In genomic region chr2:69154031-69154430, GRCh38 we compare ENCODE assay signal across 17 cellular contexts.
A peak's percentile ranks its signal among the peaks of the same experiment; 100 is the strongest.
DNase-seq lines count a peak whose midpoint lies in the region; TF ChIP-seq lines count a peak whose summit lies in the region.
"Had no signal": no experiment of that assay in that cellular context is flagged by ENCODE, and none has a peak within 500 bp of the region (broad histone marks: within the 10 kb centered on the region; RNA-seq: fewer than 3 reads in every experiment).

No MANE protein-coding gene starts in this region.

- H3K9me3 Mint-ChIP-seq in activated naive CD4-positive, alpha-beta T cell treated with anti-CD3 and anti-CD28 coated beads for 36 hours: no peaks in the 10 kb centered on the region
- H3K9me3 Mint-ChIP-seq: natural killer cell treated with Interleukin-12 subunit alpha and Interleukin-12 subunit beta and Interleukin-15 and Interleukin-18, amount 100 ng/mL, for 72 hours had no signal

- H3K27ac ChIP-seq in liver (ENCODE audit: low read depth in 1 of 2, low read length in 2 of 2) (no peak overlapping the region), transverse colon (peak overlapping the region; percentile 24 to 56 (median 45))
- H3K27ac ChIP-seq: 22Rv1, suprapubic skin had no signal

- H3K4me1 ChIP-seq in liver (ENCODE audit: control insufficient read depth in 4 of 4, insufficient read depth in 4 of 4, low read length in 3 of 4) (no peaks in the 10 kb centered on the region), transverse colon (peaks cover 0 to 26% (median 7%) of the 10 kb centered on the region in 4 donors)

- H3K27me3 ChIP-seq in liver (ENCODE audit: control insufficient read depth in 4 of 4, insufficient read depth in 4 of 4, low read length in 3 of 4): no peaks in the 10 kb centered on the region
- no peaks in the 10 kb centered on the region for H3K27me3 ChIP-seq in transverse colon
- H3K27me3 ChIP-seq: suprapubic skin had no signal

- TF ChIP-seq EP300 in transverse colon (IDR thresholded peaks at IDR 0.05; ENCODE audit: low read depth): no peak

- intact Hi-C loops in transverse colon (cut with DNase I; ENCODE audit: low total_unique reads): no loop called here
- intact Hi-C loops in activated naive CD4-positive, alpha-beta T cell treated with anti-CD3 and anti-CD28 coated beads for 36 hours (cut with micrococcal nuclease): no loop called here

- peak; percentile 7 for DNase-seq in DMS 273 (lab: John Stamatoyannopoulos, UW; ENCODE audit: unreplicated experiment)
- no peak for DNase-seq in DMS 273 treated with DMSO at 0.1 percent for 48 hours (lab: John Stamatoyannopoulos, UW)
- DNase-seq in cardiac fibroblast (ENCODE audit: low read depth in 2 of 2): peak; percentile 86 to 92
- no peak for DNase-seq in transverse colon
- no peak for DNase-seq in cerebellar nuclear complex (lab: John Stamatoyannopoulos, UW)
- no peak for DNase-seq in activated naive CD4-positive, alpha-beta T cell treated with anti-CD3 and anti-CD28 coated beads for 36 hours
- no peak for DNase-seq in NCI-H524 (lab: John Stamatoyannopoulos, UW)
- DNase-seq: activated naive CD4-positive, alpha-beta T cell; cortex of kidney; kidney glomerular epithelial cell; NCI-H82; Right ventricle myocardium superior; small intestine had no signal

- peaks cover 4% of the 10 kb centered on the region for H3K27me3 Mint-ChIP-seq in activated naive CD4-positive, alpha-beta T cell treated with anti-CD3 and anti-CD28 coated beads for 36 hours (ENCODE audit: low read depth)

- H3K9me3 ChIP-seq in liver (ENCODE audit: control insufficient read depth in 4 of 4, low read length in 3 of 4) (peaks cover 0 to 2% (median 0%) of the 10 kb centered on the region in 4 donors), transverse colon (no peaks in the 10 kb centered on the region)
- H3K9me3 ChIP-seq: suprapubic skin had no signal

- no peak overlapping the region for H3K27ac Mint-ChIP-seq in activated naive CD4-positive, alpha-beta T cell treated with anti-CD3 and anti-CD28 coated beads for 36 hours
- H3K27ac Mint-ChIP-seq: natural killer cell treated with Interleukin-12 subunit alpha and Interleukin-12 subunit beta and Interleukin-15 and Interleukin-18, amount 100 ng/mL, for 72 hours had no signal

- no peaks in the 10 kb centered on the region for H3K36me3 Mint-ChIP-seq in activated naive CD4-positive, alpha-beta T cell treated with anti-CD3 and anti-CD28 coated beads for 36 hours (ENCODE audit: low read depth)
- H3K36me3 Mint-ChIP-seq: natural killer cell treated with Interleukin-12 subunit alpha and Interleukin-12 subunit beta and Interleukin-15 and Interleukin-18, amount 100 ng/mL, for 72 hours had no signal

- H3K36me3 ChIP-seq in liver (ENCODE audit: control insufficient read depth in 4 of 4, insufficient read depth in 3 of 4, low read depth in 1 of 4, low read length in 3 of 4) (no peaks in the 10 kb centered on the region), transverse colon (no peaks in the 10 kb centered on the region)

- H3K9ac ChIP-seq in liver (ENCODE audit: low read depth in 1 of 2, low read length in 2 of 2): no peak overlapping the region

- no peaks in the 10 kb centered on the region for H3K4me1 Mint-ChIP-seq in activated naive CD4-positive, alpha-beta T cell treated with anti-CD3 and anti-CD28 coated beads for 36 hours (ENCODE audit: low read depth)

- WGBS in liver: 65% methylated on average over 2 of the region's 2 CpGs
- WGBS in transverse colon (ENCODE audit: low coverage in 1 of 2), 2 donors: 0 to 21% methylated on average over 1 to 2 of the region's 2 CpGs

- TF ChIP-seq POLR2A in transverse colon (IDR thresholded peaks at IDR 0.05): no peak

- no peak overlapping the region for H3K4me3 Mint-ChIP-seq in activated naive CD4-positive, alpha-beta T cell treated with anti-CD3 and anti-CD28 coated beads for 36 hours
- H3K4me3 Mint-ChIP-seq: natural killer cell treated with Interleukin-12 subunit alpha and Interleukin-12 subunit beta and Interleukin-15 and Interleukin-18, amount 100 ng/mL, for 72 hours had no signal

- CTCF ChIA-PET in activated naive CD4-positive, alpha-beta T cell treated with anti-CD3 and anti-CD28 coated beads for 36 hours (lab: Charles Lee): no interaction called here

- in situ Hi-C loops in transverse colon (cut with MboI; ENCODE audit: low pct_ligation_motif_present in 1 of 4, low pct_unique_long_range_greater_than_20kb in 1 of 4, low sequenced_read_pairs in 3 of 4): no loop called here

- TF ChIP-seq RAD21 in liver (IDR thresholded peaks at IDR 0.05): no peak

- TF ChIP-seq CTCF in cardiac fibroblast (IDR thresholded peaks at IDR 0.05; ENCODE audit: low read depth, low read length) (no peak), liver (IDR thresholded peaks at IDR 0.05; ENCODE audit: low read depth, low read length, missing input control) (no peak), transverse colon (IDR thresholded peaks at IDR 0.05) (no peak)

- H3K4me3 ChIP-seq in cardiac fibroblast (replicated peaks in 1 of 2; ENCODE audit: low read depth in 2 of 2, low read length in 2 of 2) (no peak overlapping the region), liver (ENCODE audit: low read depth in 1 of 3, low read length in 3 of 3) (no peak overlapping the region), transverse colon (no peak overlapping the region)
- H3K4me3 ChIP-seq: suprapubic skin had no signal

TF ChIP-seq in liver, 16 proteins besides CTCF, POLR2A, EP300 and RAD21:
- TF ChIP-seq NR2F2 (IDR thresholded peaks at IDR 0.05): peak; percentile 54
- no peak for TF ChIP-seq FOXA2 (IDR thresholded peaks at IDR 0.05)

Comparison
In these comparisons a context has a peak if more than half of its experiments do, and no peak if none do; other contexts are left out.
1. DNase-seq: peak in DMS 273 (single experiment) and cardiac fibroblast (2 of 2); none in DMS 273 treated with DMSO at 0.1 percent for 48 hours (single experiment), transverse colon (single experiment), cerebellar nuclear complex (0 of 2), activated naive CD4-positive, alpha-beta T cell treated with anti-CD3 and anti-CD28 coated beads for 36 hours (single experiment) and NCI-H524 (0 of 2).
2. H3K27ac ChIP-seq: peak in transverse colon (4 of 4); none in liver (0 of 2).